1 cellular context compared by ENCODE assay signal in the genomic region with DNA sequence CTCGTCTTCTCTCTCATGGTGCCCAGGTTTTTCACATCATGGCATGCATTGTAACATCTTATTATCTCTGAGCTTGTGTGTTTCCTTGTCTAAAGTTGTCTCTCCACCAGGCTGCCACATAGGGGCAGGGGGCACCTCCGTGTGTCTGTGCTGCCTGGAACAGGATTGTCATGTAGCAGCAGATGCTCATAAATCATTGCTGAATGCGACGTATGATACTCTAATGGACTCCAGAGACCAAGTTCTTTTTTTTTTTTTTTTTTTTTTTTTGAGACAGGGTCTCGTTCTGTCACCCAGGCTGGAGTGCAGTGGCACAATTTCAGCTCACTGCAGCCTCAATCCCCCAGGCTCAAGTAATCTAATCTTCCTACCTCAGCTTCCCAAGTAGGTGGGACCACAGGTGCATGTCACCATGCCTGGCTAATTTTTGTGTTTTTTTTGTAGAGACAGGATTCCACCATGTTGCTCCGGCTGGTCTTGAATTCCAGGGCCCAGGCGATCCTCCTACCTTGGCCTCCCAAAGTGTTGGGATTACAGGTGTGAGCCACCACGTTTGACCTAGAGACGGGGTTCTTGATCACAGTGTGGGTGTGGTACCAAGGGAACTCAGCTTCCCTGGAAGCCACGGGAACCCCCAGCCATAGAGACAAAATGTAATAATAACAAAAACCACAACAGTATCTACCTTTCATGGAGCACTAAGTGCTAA.
TF ChIP-seq lines count a peak whose summit lies in the region.

No MANE protein-coding gene starts in this region.

TF ChIP-seq in K562, 482 proteins besides CTCF, POLR2A, EP300 and RAD21:
- TF ChIP-seq, protein P1, sequence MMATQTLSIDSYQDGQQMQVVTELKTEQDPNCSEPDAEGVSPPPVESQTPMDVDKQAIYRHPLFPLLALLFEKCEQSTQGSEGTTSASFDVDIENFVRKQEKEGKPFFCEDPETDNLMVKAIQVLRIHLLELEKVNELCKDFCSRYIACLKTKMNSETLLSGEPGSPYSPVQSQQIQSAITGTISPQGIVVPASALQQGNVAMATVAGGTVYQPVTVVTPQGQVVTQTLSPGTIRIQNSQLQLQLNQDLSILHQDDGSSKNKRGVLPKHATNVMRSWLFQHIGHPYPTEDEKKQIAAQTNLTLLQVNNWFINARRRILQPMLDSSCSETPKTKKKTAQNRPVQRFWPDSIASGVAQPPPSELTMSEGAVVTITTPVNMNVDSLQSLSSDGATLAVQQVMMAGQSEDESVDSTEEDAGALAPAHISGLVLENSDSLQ (IDR thresholded peaks at IDR 0.05), result peak; percentile 41; the same call in 1 of the 2 replicates
- no peak for TF ChIP-seq ZNF121 (CRISPR knock-in tag; conservative IDR thresholded peaks at IDR 0.05)
- TF ChIP-seq, protein P2, sequence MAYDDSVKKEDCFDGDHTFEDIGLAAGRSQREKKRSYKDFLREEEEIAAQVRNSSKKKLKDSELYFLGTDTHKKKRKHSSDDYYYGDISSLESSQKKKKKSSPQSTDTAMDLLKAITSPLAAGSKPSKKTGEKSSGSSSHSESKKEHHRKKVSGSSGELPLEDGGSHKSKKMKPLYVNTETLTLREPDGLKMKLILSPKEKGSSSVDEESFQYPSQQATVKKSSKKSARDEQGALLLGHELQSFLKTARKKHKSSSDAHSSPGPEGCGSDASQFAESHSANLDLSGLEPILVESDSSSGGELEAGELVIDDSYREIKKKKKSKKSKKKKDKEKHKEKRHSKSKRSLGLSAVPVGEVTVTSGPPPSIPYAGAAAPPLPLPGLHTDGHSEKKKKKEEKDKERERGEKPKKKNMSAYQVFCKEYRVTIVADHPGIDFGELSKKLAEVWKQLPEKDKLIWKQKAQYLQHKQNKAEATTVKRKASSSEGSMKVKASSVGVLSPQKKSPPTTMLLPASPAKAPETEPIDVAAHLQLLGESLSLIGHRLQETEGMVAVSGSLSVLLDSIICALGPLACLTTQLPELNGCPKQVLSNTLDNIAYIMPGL (CRISPR knock-in tag; IDR thresholded peaks at IDR 0.05), result no peak
- TF ChIP-seq SLC30A9 (CRISPR knock-in tag; IDR thresholded peaks at IDR 0.05), result no peak
- TF ChIP-seq PTTG1 (tag; IDR thresholded peaks at IDR 0.05; ENCODE audit: low read depth), result no peak
- TF ChIP-seq MEIS2 (IDR thresholded peaks at IDR 0.05; ENCODE audit: partially characterized antibody), result peak; percentile 21
